Comparison of ENCODE assay signal across 8 cellular contexts in the genomic region with DNA sequence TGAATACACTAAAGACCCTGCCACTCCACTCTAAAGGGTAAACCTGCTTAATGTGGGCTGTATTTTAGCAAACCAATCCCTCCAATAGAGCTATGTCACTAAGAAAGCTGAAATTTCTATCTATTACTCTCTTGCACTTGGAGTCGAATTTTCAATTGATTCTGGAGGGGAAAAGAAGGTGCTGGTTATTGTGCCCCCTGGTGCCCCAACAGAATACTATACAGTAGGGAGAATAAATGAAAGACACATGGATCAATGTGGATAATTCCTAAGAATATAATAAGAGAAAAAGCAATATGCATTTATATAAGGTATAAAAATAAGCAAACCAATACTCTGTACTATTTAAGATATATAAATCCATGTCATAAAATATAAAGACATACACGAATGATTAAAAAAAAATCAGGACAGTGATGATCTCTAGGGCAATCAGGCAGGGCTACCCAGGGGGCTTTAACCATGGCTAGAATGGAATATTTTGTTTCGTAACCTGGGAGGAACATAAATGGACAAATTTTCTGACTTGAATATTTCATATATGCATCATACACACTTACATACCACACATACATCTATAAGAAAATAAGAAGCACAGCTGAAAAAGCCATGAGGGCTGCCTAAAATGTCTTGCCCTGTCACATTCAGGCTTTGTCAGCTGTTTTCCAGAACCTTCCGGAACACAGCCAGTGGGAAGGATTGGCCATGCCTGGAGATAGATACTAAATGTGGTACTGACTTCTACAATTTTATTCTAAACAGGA. TPM values are rescaled to one million over a fixed set of nuclear protein-coding genes. Genes with fewer than 3 reads are reported as not detected.
DNase-seq lines count a peak whose midpoint lies in the region; ATAC-seq and TF ChIP-seq lines count a peak whose summit lies in the region.

No MANE protein-coding gene starts in this region.

- no peaks in the 10 kb centered on the region for H3K27me3 ChIP-seq in AG04450 (ENCODE audit: control insufficient read depth, insufficient read depth, low read length)

- CTCF ChIA-PET in AG04450 (lab: Charles Lee) (interaction anchor here (0.6 to 1.6 kb wide), 3 partner anchors 10 to 52 kb away, joined by 3 to 4 read pairs (median 3); no protein-coding TSS in a partner anchor), GM10248 (lab: Yijun Ruan, JAX) (interaction anchor here (1.2 to 1.5 kb wide), 6 partner anchors 9 to 335 kb away, joined by 3 to 5 read pairs (median 4); no protein-coding TSS in a partner anchor)

- no peak overlapping the region for H3K27ac ChIP-seq in AG04450 (ENCODE audit: low read depth, low read length)

- DNase-seq in AG04450 (ENCODE audit: low read depth, low spot score) (no peak), GM10248 (ENCODE audit: extremely low spot score) (peak; percentile 17), NCI-H69 (lab: John Stamatoyannopoulos, UW) (peak; percentile 53), erythroblast (lab: John Stamatoyannopoulos, UW) (peak; percentile 10 to 40), retinal pigment epithelial cell (ENCODE audit: low read depth) (no peak)
- DNase-seq in activated CD4-positive, CD25-positive, alpha-beta regulatory T cell (lab: John Stamatoyannopoulos, UW) = no peak

- no peak overlapping the region for H3K4me3 ChIP-seq in AG04450 (ENCODE audit: low read depth, low read length)
- H3K4me3 ChIP-seq in retinal pigment epithelial cell (ENCODE audit: low read length) = no peak overlapping the region

- peak; percentile 57 for TF ChIP-seq CTCF in AG04450 (IDR thresholded peaks at IDR 0.05; ENCODE audit: low read depth, low read length)
- TF ChIP-seq CTCF in GM10248 (IDR thresholded peaks at IDR 0.05; ENCODE audit: control extremely low read depth, extremely low read depth, low read depth, missing control alignments) = peak; percentile 28
- TF ChIP-seq CTCF in retinal pigment epithelial cell (conservative IDR thresholded peaks at IDR 0.05; ENCODE audit: low read depth, low read length) = peak; percentile 66

- H3K9me3 ChIP-seq in AG04450 (ENCODE audit: control insufficient read depth, insufficient read depth, low read length) = no peaks in the 10 kb centered on the region

- no peak for ATAC-seq in GM18868 (IDR thresholded peaks at IDR 0.05; ENCODE audit: unreplicated experiment)
- no peak for ATAC-seq in HG02870 (IDR thresholded peaks at IDR 0.05; ENCODE audit: unreplicated experiment)

- POLR2A ChIA-PET in AG04450 (lab: Yijun Ruan, JAX) = interaction anchor here (0.5 kb wide), 1 partner anchor 861 kb away, joined by 6 read pairs; no protein-coding TSS in a partner anchor
- POLR2A ChIA-PET in GM10248 (lab: Yijun Ruan, JAX) = no interaction called here

- no peak for TF ChIP-seq POLR2A in erythroblast (IDR thresholded peaks at IDR 0.05; ENCODE audit: low read length)

RNA-seq across cellular contexts. Expression of a gene that starts 54.4 kb away (rescaled TPM):
- 5.0 and 5.9 TPM in 2 replicates for polyA plus RNA-seq in AG04450 (2011; rRNA removed)
- polyA minus RNA-seq in AG04450 (2011; rRNA and poly(A)+ RNA removed) = 2.0 and 2.7 TPM in 2 replicates

RNA-seq across cellular contexts. Expression of a gene that starts 55.6 kb away (rescaled TPM):
- polyA plus RNA-seq in AG04450 (2011; rRNA removed) = 16.3 and 19.0 TPM in 2 replicates
- 24.8 and 29.1 TPM in 2 replicates for polyA minus RNA-seq in AG04450 (2011; rRNA and poly(A)+ RNA removed)

Comparison
In these comparisons a context has a peak if more than half of its experiments do, and no peak if none do; other contexts are left out.
1. DNase-seq: peak in GM10248 (single experiment), NCI-H69 (single experiment) and erythroblast (2 of 2); none in AG04450 (single experiment), retinal pigment epithelial cell (single experiment) and activated CD4-positive, CD25-positive, alpha-beta regulatory T cell (0 of 4).
2. Peak in every context shown above with its lines, with median percentiles within 50 percentile points of each other: CTCF ChIP-seq.